ENCODE assay signal across 1 cellular context in genomic region chr2:96760036-96760985, GRCh38.
TF ChIP-seq lines count a peak whose summit lies in the region.

Gene CNNM4, plus strand, starts transcription at chr2:96760902. Its CDS starts 98 bp downstream, at chr2:96761000.

TF ChIP-seq in GM12878, 131 proteins besides CTCF, POLR2A, EP300 and RAD21 (continued from another document and continues in another):
- no peak for TF ChIP-seq CEBPZ (IDR thresholded peaks at IDR 0.05; ENCODE audit: low read depth, low read length)
- no peak for TF ChIP-seq ZBTB33 (IDR thresholded peaks at IDR 0.05)
- no peak for TF ChIP-seq ETV6 (conservative IDR thresholded peaks at IDR 0.05 in 1 of 2, IDR thresholded peaks at IDR 0.05 in 1 of 2; ENCODE audit: borderline replicate concordance in 1 of 2, low read depth in 1 of 2)
- TF ChIP-seq ZNF592 (IDR thresholded peaks at IDR 0.05), result no peak
- TF ChIP-seq ATF7 (IDR thresholded peaks at IDR 0.05; ENCODE audit: low read depth), result no peak
- TF ChIP-seq ATF3 (IDR thresholded peaks at IDR 0.05; ENCODE audit: borderline replicate concordance, extremely low read depth, low read depth, low read length), result no peak
- TF ChIP-seq E2F8 (IDR thresholded peaks at IDR 0.05; ENCODE audit: low read depth, partially characterized antibody), result no peak
- no peak for TF ChIP-seq GABPA (IDR thresholded peaks at IDR 0.05; ENCODE audit: low read depth)
- peak; percentile 18 to 27; a peak in 1 of 4 replicates for TF ChIP-seq IKZF2 (IDR thresholded peaks at IDR 0.05)
- TF ChIP-seq BCLAF1 (IDR thresholded peaks at IDR 0.05), result no peak
- no peak for TF ChIP-seq SUPT20H (IDR thresholded peaks at IDR 0.05; ENCODE audit: borderline replicate concordance, control insufficient read depth, low read depth, low read length)
- TF ChIP-seq CHD2 (IDR thresholded peaks at IDR 0.05; ENCODE audit: borderline replicate concordance, low read depth, low read length), result peak; percentile 72; the same call in 1 of the 2 replicates
- TF ChIP-seq ATF2 (IDR thresholded peaks at IDR 0.05; ENCODE audit: low read length), result no peak
- TF ChIP-seq POU2F2 (IDR thresholded peaks at IDR 0.05; ENCODE audit: borderline replicate concordance, low read depth, low read length), result peak; percentile 38; the same call in 1 of the 3 replicates
- peak; percentile 47; the same call in 1 of the 2 replicates for TF ChIP-seq POLR2AphosphoS5 (IDR thresholded peaks at IDR 0.05; ENCODE audit: low read length)
- no peak for TF ChIP-seq ZBTB4 (CRISPR knock-in tag; IDR thresholded peaks at IDR 0.05)
- no peak for TF ChIP-seq MTA3 (IDR thresholded peaks at IDR 0.05; ENCODE audit: borderline replicate concordance, low read length)
- no peak for TF ChIP-seq RB1 (IDR thresholded peaks at IDR 0.05; ENCODE audit: borderline replicate concordance)
- no peak for TF ChIP-seq ZBTB11 (CRISPR knock-in tag; IDR thresholded peaks at IDR 0.05)
- TF ChIP-seq IRF4 (IDR thresholded peaks at IDR 0.05; ENCODE audit: low read depth, low read length), result no peak
- TF ChIP-seq RELB (IDR thresholded peaks at IDR 0.05; ENCODE audit: low read depth), result peak; percentile 21; the same call in 1 of the 2 replicates
